In genomic region chr20:20829694-20830093, GRCh38 we compare ENCODE assay signal across 37 cellular contexts.
"Had no signal": no experiment of that assay in that cellular context is flagged by ENCODE, and none has a peak within 500 bp of the region (broad histone marks: within the 10 kb centered on the region; RNA-seq: fewer than 3 reads in every experiment).

No MANE protein-coding gene starts in this region.

- H3K4me1 Mint-ChIP-seq: activated naive CD8-positive, alpha-beta T cell treated with anti-CD3 and anti-CD28 coated beads for 36 hours; activated naive CD8-positive, alpha-beta T cell treated with anti-CD3 and anti-CD28 coated beads, Interleukin-2, amount 10 ng/mL, durations not matched to agents 7 days and 5 days; activated naive CD8-positive, alpha-beta T cell treated with anti-CD3 and anti-CD28 coated beads, Interleukin-2, amount 50 U/mL, for 24 hours; activated T-helper 17 cell treated with anti-CD3 and anti-CD28 coated beads, Interleukin-2, amount 50 U/mL, for 72 hours; central memory CD8-positive, alpha-beta T cell had no signal

- H3K36me3 Mint-ChIP-seq: activated naive CD4-positive, alpha-beta T cell treated with anti-CD3 and anti-CD28 coated beads, Interleukin-2, amount 10 ng/mL, durations not matched to agents 7 days and 5 days; activated naive CD4-positive, alpha-beta T cell treated with anti-CD3 and anti-CD28 coated beads, Interleukin-2, amount 50 U/mL, for 24 hours; activated naive CD4-positive, alpha-beta T cell treated with anti-CD3 and anti-CD28 coated beads, Interleukin-2, amount 50 U/mL, for 72 hours; activated naive CD8-positive, alpha-beta T cell; activated naive CD8-positive, alpha-beta T cell treated with anti-CD3 and anti-CD28 coated beads for 36 hours; activated naive CD8-positive, alpha-beta T cell treated with anti-CD3 and anti-CD28 coated beads, Interleukin-2, amount 10 ng/mL, durations not matched to agents 7 days and 5 days; brain had no signal

- H3K4me3 Mint-ChIP-seq: activated naive CD4-positive, alpha-beta T cell treated with anti-CD3 and anti-CD28 coated beads for 36 hours; activated naive CD4-positive, alpha-beta T cell treated with anti-CD3 and anti-CD28 coated beads, Interleukin-2, amount 10 ng/mL, durations not matched to agents 7 days and 5 days; activated naive CD4-positive, alpha-beta T cell treated with anti-CD3 and anti-CD28 coated beads, Interleukin-2, amount 50 U/mL, for 24 hours; activated naive CD8-positive, alpha-beta T cell; activated naive CD8-positive, alpha-beta T cell treated with anti-CD3 and anti-CD28 coated beads for 36 hours; activated naive CD8-positive, alpha-beta T cell treated with anti-CD3 and anti-CD28 coated beads, Interleukin-2, amount 10 ng/mL, durations not matched to agents 7 days and 5 days; activated naive CD8-positive, alpha-beta T cell treated with anti-CD3 and anti-CD28 coated beads, Interleukin-2, amount 50 U/mL, for 24 hours; activated T-cell treated with anti-CD3 and anti-CD28 coated beads, Interleukin-2, amount 50 U/mL, for 24 hours; activated T-cell treated with anti-CD3 and anti-CD28 coated beads, Interleukin-2, amount 50 U/mL, for 4 hours; activated T-cell treated with anti-CD3 and anti-CD28 coated beads, Interleukin-2, amount 50 U/mL, for 72 hours; activated T-helper 1 cell treated with anti-CD3 and anti-CD28 coated beads, Interleukin-12 subunit alpha, Interleukin-12 subunit beta, Interleukin-2, Interleukin-4 antibody, amounts not matched to agents 30 ng/mL and 10 ng/mL and 1 ng/mL, durations not matched to agents 14 hours and 24 hours and 36 hours; activated T-helper 17 cell treated with anti-CD3 and anti-CD28 coated beads, Interleukin-2, amount 50 U/mL, for 72 hours; brain; central memory CD8-positive, alpha-beta T cell had no signal

- H3K27ac Mint-ChIP-seq: activated naive CD4-positive, alpha-beta T cell treated with anti-CD3 and anti-CD28 coated beads for 36 hours; activated naive CD4-positive, alpha-beta T cell treated with anti-CD3 and anti-CD28 coated beads, Interleukin-2, amount 10 ng/mL, durations not matched to agents 7 days and 5 days; activated naive CD4-positive, alpha-beta T cell treated with anti-CD3 and anti-CD28 coated beads, Interleukin-2, amount 50 U/mL, for 24 hours; activated naive CD4-positive, alpha-beta T cell treated with anti-CD3 and anti-CD28 coated beads, Interleukin-2, amount 50 U/mL, for 72 hours; activated naive CD8-positive, alpha-beta T cell; activated naive CD8-positive, alpha-beta T cell treated with anti-CD3 and anti-CD28 coated beads for 36 hours; activated naive CD8-positive, alpha-beta T cell treated with anti-CD3 and anti-CD28 coated beads, Interleukin-2, amount 10 ng/mL, durations not matched to agents 7 days and 5 days; activated naive CD8-positive, alpha-beta T cell treated with anti-CD3 and anti-CD28 coated beads, Interleukin-2, amount 50 U/mL, for 24 hours; activated T-cell treated with anti-CD3 and anti-CD28 coated beads, Interleukin-2, amount 50 U/mL, for 24 hours; activated T-cell treated with anti-CD3 and anti-CD28 coated beads, Interleukin-2, amount 50 U/mL, for 72 hours; activated T-helper 1 cell treated with anti-CD3 and anti-CD28 coated beads, Interleukin-12 subunit alpha, Interleukin-12 subunit beta, Interleukin-2, Interleukin-4 antibody, amounts not matched to agents 30 ng/mL and 10 ng/mL and 1 ng/mL, durations not matched to agents 14 hours and 24 hours and 36 hours; activated T-helper 17 cell treated with anti-CD3 and anti-CD28 coated beads, Interleukin-2, amount 50 U/mL, for 72 hours; activated T-helper 2 cell treated with anti-CD3 and anti-CD28 coated beads, Interferon-gamma antibody, Interleukin-2, Interleukin-4, amounts not matched to agents 10 μg/mL and 5 μg/mL and 100 μg/mL, durations not matched to agents 14 hours and 24 hours and 36 hours; brain had no signal

- H3K4me1 ChIP-seq: adrenal gland, ascending aorta, breast epithelium had no signal

- H3K27me3 ChIP-seq: adrenal gland, ascending aorta, body of pancreas, brain microvascular endothelial cell had no signal

- H3K4me3 ChIP-seq: adrenal gland, ascending aorta, body of pancreas, breast epithelium, cardiac muscle cell had no signal

- DNase-seq: activated effector memory CD4-positive, alpha-beta T cell treated with anti-CD3 and anti-CD28 coated beads, Interleukin-2, amount 50 U/mL, for 16 hours; activated effector memory CD4-positive, alpha-beta T cell treated with Interleukin-2 at 50 U/mL for 16 hours; activated gamma-delta T cell; activated gamma-delta T cell treated with Interleukin-2 at 50 U/mL for 16 hours; activated naive CD4-positive, alpha-beta T cell; activated naive CD4-positive, alpha-beta T cell treated with anti-CD3 and anti-CD28 coated beads for 36 hours; activated naive CD4-positive, alpha-beta T cell treated with anti-CD3 and anti-CD28 coated beads, Interleukin-2, amount 10 ng/mL, durations not matched to agents 7 days and 5 days; activated naive CD4-positive, alpha-beta T cell treated with anti-CD3 and anti-CD28 coated beads, Interleukin-2, amount 50 U/mL, for 16 hours; activated naive CD4-positive, alpha-beta T cell treated with Interleukin-2 at 50 U/mL for 16 hours; activated naive CD8-positive, alpha-beta T cell treated with anti-CD3 and anti-CD28 coated beads for 36 hours; activated naive CD8-positive, alpha-beta T cell treated with anti-CD3 and anti-CD28 coated beads, Interleukin-2, amount 10 ng/mL, durations not matched to agents 7 days and 5 days; activated naive CD8-positive, alpha-beta T cell treated with anti-CD3 and anti-CD28 coated beads, Interleukin-2, amount 50 U/mL, for 24 hours; activated T-cell treated with anti-CD3 and anti-CD28 coated beads, Interleukin-2, amount 50 U/mL, for 24 hours; activated T-cell treated with anti-CD3 and anti-CD28 coated beads, Interleukin-2, amount 50 U/mL, for 4 hours; activated T-cell treated with anti-CD3 and anti-CD28 coated beads, Interleukin-2, amount 50 U/mL, for 48 hours; activated T-cell treated with anti-CD3 and anti-CD28 coated beads, Interleukin-2, amount 50 U/mL, for 72 hours; adrenal gland; amniotic stem cell; amygdala; anterior cingulate cortex; aorta; body of pancreas; brain microvascular endothelial cell; caudate nucleus; central memory CD4-positive, alpha-beta T cell; cerebellar nuclear complex had no signal

- H3K9me3 Mint-ChIP-seq: activated naive CD4-positive, alpha-beta T cell treated with anti-CD3 and anti-CD28 coated beads for 36 hours; activated naive CD4-positive, alpha-beta T cell treated with anti-CD3 and anti-CD28 coated beads, Interleukin-2, amount 50 U/mL, for 24 hours; activated naive CD4-positive, alpha-beta T cell treated with anti-CD3 and anti-CD28 coated beads, Interleukin-2, amount 50 U/mL, for 72 hours; activated naive CD8-positive, alpha-beta T cell treated with anti-CD3 and anti-CD28 coated beads, Interleukin-2, amount 10 ng/mL, durations not matched to agents 7 days and 5 days; activated naive CD8-positive, alpha-beta T cell treated with anti-CD3 and anti-CD28 coated beads, Interleukin-2, amount 50 U/mL, for 24 hours; activated T-cell treated with anti-CD3 and anti-CD28 coated beads, Interleukin-2, amount 50 U/mL, for 24 hours; activated T-cell treated with anti-CD3 and anti-CD28 coated beads, Interleukin-2, amount 50 U/mL, for 4 hours; activated T-cell treated with anti-CD3 and anti-CD28 coated beads, Interleukin-2, amount 50 U/mL, for 72 hours; activated T-helper 1 cell treated with anti-CD3 and anti-CD28 coated beads, Interleukin-12 subunit alpha, Interleukin-12 subunit beta, Interleukin-2, Interleukin-4 antibody, amounts not matched to agents 30 ng/mL and 10 ng/mL and 1 ng/mL, durations not matched to agents 14 hours and 24 hours and 36 hours; activated T-helper 2 cell treated with anti-CD3 and anti-CD28 coated beads, Interferon-gamma antibody, Interleukin-2, Interleukin-4, amounts not matched to agents 10 μg/mL and 5 μg/mL and 100 μg/mL, durations not matched to agents 14 hours and 24 hours and 36 hours; central memory CD8-positive, alpha-beta T cell had no signal

- H3K27ac ChIP-seq: adrenal gland, ascending aorta, body of pancreas, brain microvascular endothelial cell, breast epithelium, cardiac muscle cell had no signal

- ATAC-seq: activated naive CD4-positive, alpha-beta T cell treated with anti-CD3 and anti-CD28 coated beads, Interleukin-2, amount 50 U/mL, for 72 hours; activated naive CD8-positive, alpha-beta T cell treated with anti-CD3 and anti-CD28 coated beads, Interleukin-2, amount 50 U/mL, for 24 hours; activated T-cell treated with anti-CD3 and anti-CD28 coated beads, Interleukin-2, amount 50 U/mL, for 4 hours; activated T-cell treated with anti-CD3 and anti-CD28 coated beads, Interleukin-2, amount 50 U/mL, for 72 hours; activated T-helper 17 cell treated with anti-CD3 and anti-CD28 coated beads, Interleukin-2, amount 50 U/mL, for 72 hours; body of pancreas had no signal

- H3K9me3 ChIP-seq: adrenal gland, ascending aorta, body of pancreas, breast epithelium had no signal

- H3K36me3 ChIP-seq: adrenal gland, ascending aorta, brain microvascular endothelial cell, breast epithelium, cardiac muscle cell had no signal
